ENCODE assay signal across 13 cellular contexts in the genomic region with DNA sequence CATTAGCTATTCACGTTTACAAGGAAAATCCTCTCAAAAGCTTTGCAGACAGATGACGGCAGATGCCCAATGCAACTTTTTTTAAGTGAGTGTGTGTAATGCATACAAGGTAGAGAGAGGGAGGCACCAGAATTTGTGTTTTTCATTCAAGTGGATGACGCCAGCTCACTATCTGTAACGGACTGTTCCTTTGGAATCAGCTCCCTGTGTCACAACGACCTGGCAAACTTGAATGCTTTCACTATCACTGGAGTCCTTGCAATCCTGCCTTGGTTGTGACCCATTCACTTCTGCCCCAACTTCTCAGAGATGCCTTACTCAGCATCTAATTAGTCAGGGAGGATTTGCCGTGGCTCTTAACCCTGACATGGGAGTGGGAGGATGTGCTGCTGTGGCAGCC.
A peak's percentile ranks its signal among the peaks of the same experiment; 100 is the strongest.
DNase-seq lines count a peak whose midpoint lies in the region; ATAC-seq and TF ChIP-seq lines count a peak whose summit lies in the region.
"Had no signal": no experiment of that assay in that cellular context is flagged by ENCODE, and none has a peak within 500 bp of the region (broad histone marks: within the 10 kb centered on the region; RNA-seq: fewer than 3 reads in every experiment).

No MANE protein-coding gene starts in this region.

- H3K4me3 ChIP-seq in fibroblast of the aortic adventitia (ENCODE audit: low read depth, low read length) (peak overlapping the region; percentile 31), osteoblast (ENCODE audit: insufficient read depth, low read length) (peak overlapping the region; percentile 54)

- H3K4me2 ChIP-seq in osteoblast (ENCODE audit: insufficient read depth, low read length), result peak overlapping the region; percentile 81

- CTCF ChIA-PET in MCF 10A (lab: Yijun Ruan, JAX), result no interaction called here

- peaks cover 41% of the 10 kb centered on the region for H3K79me2 ChIP-seq in osteoblast (ENCODE audit: insufficient read depth, low read length)

- H3K9me3 Mint-ChIP-seq in MCF 10A (ENCODE audit: unreplicated experiment), result no peaks in the 10 kb centered on the region
- H3K9me3 Mint-ChIP-seq: nephron progenitor cell had no signal

- H3K27ac ChIP-seq in osteoblast (ENCODE audit: low read depth, low read length), result peak overlapping the region; percentile 90

- no peaks in the 10 kb centered on the region for H3K4me1 Mint-ChIP-seq in MCF 10A (ENCODE audit: insufficient read depth, unreplicated experiment)

- no peak for ATAC-seq in GM21526 (IDR thresholded peaks at IDR 0.05; ENCODE audit: low FRiP score, unreplicated experiment)
- no peak for ATAC-seq in GM18511 (IDR thresholded peaks at IDR 0.05; ENCODE audit: unreplicated experiment)

- intact Hi-C loops in MCF 10A (cut with micrococcal nuclease), result loop anchor here (10.0 kb wide), 1 partner anchor 847 kb away; no protein-coding TSS in a partner anchor

- no peak overlapping the region for H2AFZ ChIP-seq in osteoblast (ENCODE audit: low read length)

- H3K4me3 Mint-ChIP-seq in MCF 10A (ENCODE audit: unreplicated experiment), result no peak overlapping the region
- H3K4me3 Mint-ChIP-seq: nephron progenitor cell had no signal

- H3K4me1 ChIP-seq in osteoblast (ENCODE audit: insufficient read depth, low read length), result peaks cover 66% of the 10 kb centered on the region

- H4K20me1 ChIP-seq in osteoblast (ENCODE audit: insufficient read depth, low read length), result no peaks in the 10 kb centered on the region

- H3K36me3 Mint-ChIP-seq in MCF 10A (ENCODE audit: insufficient read depth, unreplicated experiment), result no peaks in the 10 kb centered on the region

- no peaks in the 10 kb centered on the region for H3K27me3 ChIP-seq in osteoblast (ENCODE audit: insufficient read depth, low read length)

- no peak overlapping the region for H3K27ac Mint-ChIP-seq in MCF 10A (ENCODE audit: low read depth, unreplicated experiment)
- H3K27ac Mint-ChIP-seq: nephron progenitor cell had no signal

- peak; percentile 74 for DNase-seq in ACHN
- peak; percentile 64 for DNase-seq in NCI-H82 (lab: John Stamatoyannopoulos, UW)
- DNase-seq in fibroblast of the aortic adventitia (ENCODE audit: low read depth), result peak; percentile 93
- DNase-seq in osteoblast (ENCODE audit: insufficient read length, low spot score, missing footprints), result peak; percentile 65
- DNase-seq in SIG-M5 treated with dmso at 0.1 percent for 504 hours (lab: John Stamatoyannopoulos, UW; ENCODE audit: unreplicated experiment), result no peak
- no peak for DNase-seq in MCF 10A (ENCODE audit: unreplicated experiment)
- DNase-seq: GF-D8; NCI-H1092; nephron progenitor cell; OCI-M1; stimulated activated CD4-positive, alpha-beta T cell treated with anti-CD3 and anti-CD28 coated beads, Interleukin-4, amount 100 ng/mL, for 1 hour had no signal

- no peaks in the 10 kb centered on the region for H3K36me3 ChIP-seq in osteoblast (ENCODE audit: insufficient read depth, low read length)

- POLR2A ChIA-PET in MCF 10A (lab: Yijun Ruan, JAX), result no interaction called here

- H3K27me3 Mint-ChIP-seq in MCF 10A (ENCODE audit: insufficient read depth, unreplicated experiment), result peaks cover 13% of the 10 kb centered on the region

- H3K9me3 ChIP-seq in osteoblast (ENCODE audit: low read depth, low read length), result no peaks in the 10 kb centered on the region

- BruUV-seq in MCF 10A (replicated peaks; lab: Mats Ljungman, UMichigan), result no TSS peak

- TF ChIP-seq CTCF in fibroblast of the aortic adventitia (IDR thresholded peaks at IDR 0.05; ENCODE audit: insufficient read depth, low read length) (no peak), osteoblast (IDR thresholded peaks at IDR 0.05; ENCODE audit: extremely low read depth, low read depth, low read length) (no peak), MCF 10A (IDR thresholded peaks at IDR 0.05; ENCODE audit: unreplicated experiment) (no peak)

- in situ Hi-C loops in ACHN (cut with HindIII; ENCODE audit: low pct_ligation_motif_present, low pct_unique_long_range_greater_than_20kb, low sequenced_read_pairs), result no loop called here

Comparison
In these comparisons a context has a peak if more than half of its experiments do, and no peak if none do; other contexts are left out.
1. DNase-seq: peak in ACHN (single experiment), NCI-H82 (single experiment), fibroblast of the aortic adventitia (single experiment) and osteoblast (single experiment); none in SIG-M5 treated with dmso at 0.1 percent for 504 hours (single experiment) and MCF 10A (single experiment).